11 cellular contexts compared by ENCODE assay signal in the genomic region with DNA sequence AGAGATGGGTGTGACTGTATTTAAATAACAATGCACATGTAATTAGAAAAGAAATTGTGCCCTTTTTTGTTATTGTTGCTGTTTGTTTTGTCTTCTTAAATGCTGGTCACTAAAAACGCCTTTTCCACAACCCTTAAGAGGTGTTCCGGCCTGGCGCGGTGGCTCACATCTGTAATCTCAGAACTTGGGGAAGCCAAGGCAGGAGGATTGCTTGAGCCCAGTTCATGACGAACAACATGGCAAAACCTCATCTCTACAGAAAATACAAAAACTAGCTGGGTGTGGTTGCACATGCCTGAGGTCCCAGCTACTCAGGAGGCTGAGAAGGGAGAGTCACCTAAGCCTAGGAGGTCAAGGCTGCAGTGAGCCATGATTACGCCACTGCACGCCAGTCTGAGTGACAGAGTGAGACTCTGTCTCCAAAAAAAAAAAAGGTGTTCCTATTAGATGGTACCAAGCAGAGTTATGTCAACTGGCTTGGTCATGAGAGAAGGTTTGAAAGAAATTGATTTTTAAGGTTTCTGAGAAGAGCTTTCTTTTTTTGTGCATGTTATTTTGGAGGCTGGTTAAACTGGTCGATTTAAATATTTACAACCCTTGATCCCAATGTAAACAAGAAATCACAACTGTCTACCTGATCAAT. TPM values are rescaled to one million over a fixed set of nuclear protein-coding genes. Genes with fewer than 3 reads are reported as not detected.
DNase-seq lines count a peak whose midpoint lies in the region; ATAC-seq, FAIRE-seq and TF ChIP-seq lines count a peak whose summit lies in the region.
"Had no signal": no experiment of that assay in that cellular context is flagged by ENCODE, and none has a peak within 500 bp of the region (broad histone marks: within the 10 kb centered on the region; RNA-seq: fewer than 3 reads in every experiment).

No MANE protein-coding gene starts in this region.

- TF ChIP-seq POLR2A in H1 (IDR thresholded peaks at IDR 0.05; ENCODE audit: control extremely low read depth in 1 of 2, low read depth in 2 of 2, low read length in 2 of 2) = no peak

- H4K91ac ChIP-seq in H1 (replicated peaks; ENCODE audit: insufficient read length, low read length) = no peak overlapping the region

- in situ Hi-C loops in Panc1 (cut with HindIII; ENCODE audit: low pct_unique_long_range_greater_than_20kb, low sequenced_read_pairs) = no loop called here

- no peak overlapping the region; the same call in 1 of the 2 replicates for H2BK20ac ChIP-seq in H1 (ENCODE audit: low read length)

- H3K36me3 ChIP-seq in ES-I3 (ENCODE audit: insufficient read depth, low read length) (no peaks in the 10 kb centered on the region), Panc1 (ENCODE audit: control insufficient read depth, insufficient read depth, low read length) (no peaks in the 10 kb centered on the region), H1 (ENCODE audit: control insufficient read depth in 2 of 4, insufficient read depth in 4 of 4, low read length in 3 of 4) (no peaks in the 10 kb centered on the region), neutrophil (no peaks in the 10 kb centered on the region)

- H2BK15ac ChIP-seq in H1 (ENCODE audit: low read length) = 0 out of 2 replicates have a peak overlapping the region, but pooled peaks have one; percentile 31

- H3K79me1 ChIP-seq in H1 (ENCODE audit: low read depth, low read length) = no peaks in the 10 kb centered on the region; the same call in 1 of the 2 replicates

- intact Hi-C loops in Panc1 (cut with micrococcal nuclease; ENCODE audit: unreplicated experiment) = no loop called here

- H4K5ac ChIP-seq in H1 (ENCODE audit: insufficient read length, low read depth, low read length) = no peak overlapping the region

- H3K79me2 ChIP-seq in H1 (ENCODE audit: control insufficient read depth in 1 of 2, insufficient read depth in 2 of 2, low read length in 2 of 2) = peaks cover 0 to 2% of the 10 kb centered on the region in 2 experiments; a peak in 1 of 4 replicates

- H4K20me1 ChIP-seq in H1 (replicated peaks in 1 of 2; ENCODE audit: control insufficient read depth in 1 of 2, insufficient read depth in 2 of 2, low read length in 2 of 2) = no peaks in the 10 kb centered on the region

- H2AK5ac ChIP-seq in H1 (ENCODE audit: low read depth, low read length) = no peak overlapping the region

- DNase-seq in Panc1 (ENCODE audit: low read depth, low spot score) (no peak), H1 (ENCODE audit: low read depth in 1 of 2, low spot score in 2 of 2) (no peak), NK-92 (lab: John Stamatoyannopoulos, UW; ENCODE audit: unreplicated experiment) (no peak)
- DNase-seq in activated CD4-positive, CD25-positive, alpha-beta regulatory T cell treated with anti-CD3 and anti-CD28 coated beads, Interleukin-2, amount 50 U/mL, for 72 hours = no peak
- DNase-seq: effector CD4-positive, alpha-beta T cell; HCEC 1CT; NCI-H1417 treated with DMSO at 0.1 percent for 48 hours had no signal

- H3K9me3 ChIP-seq in ES-I3 (ENCODE audit: control insufficient read depth, insufficient read depth, low read length) (no peaks in the 10 kb centered on the region), Panc1 (ENCODE audit: control insufficient read depth, insufficient read depth, low read depth, low read length) (no peaks in the 10 kb centered on the region), H1 (ENCODE audit: insufficient read depth in 2 of 2, low read depth in 1 of 2, low read length in 1 of 2) (no peaks in the 10 kb centered on the region), neutrophil (no peaks in the 10 kb centered on the region)

- CTCF ChIA-PET in Panc1 (lab: Charles Lee) (no interaction called here), H1 (lab: Charles Lee; ENCODE audit: partially characterized antibody) (interaction anchor here (0.6 to 1.4 kb wide), 5 partner anchors 15 to 649 kb away, joined by 3 to 4 read pairs (median 3); no protein-coding TSS in a partner anchor)

- peak overlapping the region; percentile 85 for H3K27ac ChIP-seq in Panc1 (ENCODE audit: low read length)
- H3K27ac ChIP-seq in H1 (ENCODE audit: low read depth, low read length) = no peak overlapping the region
- H3K27ac ChIP-seq in neutrophil = peak overlapping the region; percentile 95

- H3K4me1 ChIP-seq in ES-I3 (ENCODE audit: insufficient read depth, low read length) (peaks cover 45% of the 10 kb centered on the region), Panc1 (ENCODE audit: control insufficient read depth, insufficient read depth, low read length) (peaks cover 33% of the 10 kb centered on the region), H1 (replicated peaks in 1 of 4; ENCODE audit: control insufficient read depth in 3 of 4, insufficient read depth in 4 of 4, low read length in 3 of 4) (peaks cover 8 to 23% (median 12%) of the 10 kb centered on the region in 4 experiments), neutrophil (ENCODE audit: control insufficient read depth in 1 of 2, insufficient read depth in 1 of 2, low read depth in 1 of 2, low read length in 1 of 2) (peaks cover 38 to 49% of the 10 kb centered on the region in 2 experiments)

- H3K4me3 ChIP-seq in Panc1 (ENCODE audit: low read depth in 2 of 2, low read length in 2 of 2) (peak overlapping the region in 1 of 2 experiments; percentile 95; a peak in 2 of 4 replicates), H1 (ENCODE audit: extremely low read depth in 1 of 4, insufficient read depth in 2 of 4, low read depth in 3 of 4, low read length in 4 of 4) (peak overlapping the region in 1 of 4 experiments; percentile 7; a peak in 1 of 8 replicates), neutrophil (ENCODE audit: low read depth in 1 of 2, low read length in 1 of 2) (no peak overlapping the region)

- TF ChIP-seq RAD21 in H1 (IDR thresholded peaks at IDR 0.05 in 1 of 2, conservative IDR thresholded peaks at IDR 0.05 in 1 of 2; ENCODE audit: low read depth in 2 of 2, low read length in 2 of 2) = no peak

- H3K9ac ChIP-seq in ES-I3 (ENCODE audit: low read depth, low read length) (peak overlapping the region; percentile 6; the same call in 1 of the 2 replicates), H1 (replicated peaks in 1 of 4; ENCODE audit: extremely low read depth in 1 of 4, low read depth in 3 of 4, low read length in 3 of 4) (no peak overlapping the region)

- no peak overlapping the region for H3K4ac ChIP-seq in H1 (replicated peaks; ENCODE audit: insufficient read length, low read depth, low read length)

- H3K23me2 ChIP-seq in H1 (ENCODE audit: low read depth, low read length) = peaks cover 12% of the 10 kb centered on the region; the same call in 1 of the 2 replicates

- H2BK12ac ChIP-seq in H1 (ENCODE audit: low read depth, low read length) = peak overlapping the region; percentile 75; the same call in 1 of the 2 replicates

- no peaks in the 10 kb centered on the region for H3K27me3 ChIP-seq in Panc1 (ENCODE audit: control insufficient read depth, insufficient read depth, low read length)
- no peaks in the 10 kb centered on the region for H3K27me3 ChIP-seq in H1 (replicated peaks in 1 of 4; ENCODE audit: control insufficient read depth in 3 of 4, extremely low read depth in 1 of 4, insufficient read depth in 3 of 4, low read length in 3 of 4)
- no peaks in the 10 kb centered on the region for H3K27me3 ChIP-seq in neutrophil

- no peak overlapping the region for H3K14ac ChIP-seq in H1 (ENCODE audit: insufficient read length)

- TF ChIP-seq EP300 in H1 (IDR thresholded peaks at IDR 0.05; ENCODE audit: borderline replicate concordance in 1 of 2, low read depth in 2 of 2, low read length in 2 of 2) = no peak

- 87% methylated on average over 8 of the region's 8 CpGs; no CpG with 5 or more reads in 1 of the 2 experiments for WGBS in H1 (ENCODE audit: extremely low coverage in 1 of 2, insufficient coverage in 1 of 2, insufficient read length in 1 of 2, insufficient replicate concordance in 2 of 2, low coverage in 1 of 2, low lambda C conversion rate in 2 of 2, missing lambda C conversion rate in 1 of 2), 2 experiments

- FAIRE-seq in H1 (lab: Jason Lieb, UNC) = no peak

- peak overlapping the region; percentile 3 to 38; a peak in 2 of 4 replicates for H3K4me2 ChIP-seq in H1 (ENCODE audit: insufficient read depth in 1 of 2, low read depth in 2 of 2, low read length in 2 of 2)

- H3K56ac ChIP-seq in H1 (replicated peaks; ENCODE audit: insufficient read length, low read depth, low read length) = no peak overlapping the region

- H4K8ac ChIP-seq in H1 (ENCODE audit: extremely low read depth, insufficient read depth, low read length) = no peak overlapping the region

- H2BK5ac ChIP-seq in H1 (ENCODE audit: low read depth, low read length) = no peak overlapping the region

- no peak overlapping the region for H3K18ac ChIP-seq in H1 (ENCODE audit: extremely low read depth, low read length)

- POLR2A ChIA-PET in Panc1 (lab: Charles Lee) (interaction anchor here (0.6 to 0.7 kb wide), 4 partner anchors 11 to 108 kb away, joined by 3 to 9 read pairs (median 4); no protein-coding TSS in a partner anchor), H1 (lab: Charles Lee; ENCODE audit: partially characterized antibody) (interaction anchor here (0.9 to 1.6 kb wide), 6 partner anchors 9 to 87 kb away, joined by 3 to 7 read pairs (median 3); a partner anchor contains a TSS)

- no peak overlapping the region for H2BK120ac ChIP-seq in H1 (replicated peaks; ENCODE audit: low read depth, low read length)

- BruUV-seq in Panc1 (replicated peaks; lab: Mats Ljungman, UMichigan) = TSS peak; percentile 70

- TF ChIP-seq CTCF in Panc1 (IDR thresholded peaks at IDR 0.05) = no peak
- no peak for TF ChIP-seq CTCF in H1 (IDR thresholded peaks at IDR 0.05; ENCODE audit: control extremely low read depth in 1 of 3, insufficient read depth in 1 of 3, low read depth in 1 of 3, low read length in 3 of 3)
- TF ChIP-seq CTCF in neutrophil (IDR thresholded peaks at IDR 0.05) = no peak

- ATAC-seq in Panc1 (no peak), HG03442 (IDR thresholded peaks at IDR 0.05; ENCODE audit: unreplicated experiment) (no peak), HG03175 (IDR thresholded peaks at IDR 0.05; ENCODE audit: unreplicated experiment) (no peak)

- H3K23ac ChIP-seq in H1 (ENCODE audit: insufficient read length) = no peak overlapping the region

- no peak overlapping the region for H2AFZ ChIP-seq in H1 (ENCODE audit: low read length)

RNA-seq across cellular contexts. Expression of a gene that starts 23.5 kb away (rescaled TPM):
- 38.4 TPM for total RNA-seq in Panc1 (2021; ENCODE audit: unreplicated experiment)
- polyA plus RNA-seq in Panc1 (2012; ENCODE audit: insufficient read length) = 19.4 TPM
- 20.0 and 24.5 TPM in 2 replicates for total RNA-seq in H1 (2021; fragmentation: NEBNext Ultra II Directional; extraction: Animal tissue kit (Norgen Biotek cat#: 25700))
- polyA plus RNA-seq in H1 (2011; rRNA removed) = 14.0 and 14.2 TPM in 2 replicates
- polyA plus RNA-seq in H1 (2011; cell fraction: cytosol; rRNA removed) = 15.8 TPM
- 12.2 TPM for polyA plus RNA-seq in H1 (2011; cell fraction: nucleus; rRNA removed)
- 11.0 to 22.6 TPM (median 16.2 TPM) in 4 replicates for polyA plus RNA-seq in H1 (2012, experiment 1 of 2)
- polyA plus RNA-seq in H1 (2012, experiment 2 of 2) = 5.9 TPM
- 9.1 TPM for polyA plus RNA-seq in H1 (2013, experiment 1 of 2)
- 10.2 TPM for polyA plus RNA-seq in H1 (2013, experiment 2 of 2)
- polyA minus RNA-seq in H1 (2011; rRNA and poly(A)+ RNA removed) = 55.6 and 57.5 TPM in 2 replicates
- 25.6 TPM for polyA minus RNA-seq in H1 (2011; cell fraction: cytosol; rRNA and poly(A)+ RNA removed)
- 11.8 TPM for polyA minus RNA-seq in H1 (2011; cell fraction: nucleus; rRNA and poly(A)+ RNA removed)

RNA-seq across cellular contexts. Expression of a gene that starts 32.6 kb away (rescaled TPM):
- 25.9 TPM for total RNA-seq in Panc1 (2021; ENCODE audit: unreplicated experiment)
- 14.1 TPM for polyA plus RNA-seq in Panc1 (2012; ENCODE audit: insufficient read length)
- 12.9 and 13.7 TPM in 2 replicates for total RNA-seq in H1 (2021; fragmentation: NEBNext Ultra II Directional; extraction: Animal tissue kit (Norgen Biotek cat#: 25700))
- polyA plus RNA-seq in H1 (2011; rRNA removed) = 9.2 and 10.2 TPM in 2 replicates
- polyA plus RNA-seq in H1 (2011; cell fraction: cytosol; rRNA removed) = 10.3 TPM
- 15.0 TPM for polyA plus RNA-seq in H1 (2011; cell fraction: nucleus; rRNA removed)
- 9.7 to 13.1 TPM (median 11.8 TPM) in 4 replicates for polyA plus RNA-seq in H1 (2012, experiment 1 of 2)
- polyA plus RNA-seq in H1 (2012, experiment 2 of 2) = 8.7 TPM
- polyA plus RNA-seq in H1 (2013, experiment 1 of 2) = 6.7 TPM
- 6.4 TPM for polyA plus RNA-seq in H1 (2013, experiment 2 of 2)
- 15.8 and 17.3 TPM in 2 replicates for polyA minus RNA-seq in H1 (2011; rRNA and poly(A)+ RNA removed)
- polyA minus RNA-seq in H1 (2011; cell fraction: cytosol; rRNA and poly(A)+ RNA removed) = 6.9 TPM
- 18.8 TPM for polyA minus RNA-seq in H1 (2011; cell fraction: nucleus; rRNA and poly(A)+ RNA removed)

RNA-seq across cellular contexts. Expression of a gene that starts 34.4 kb away (rescaled TPM):
- not detected for total RNA-seq in Panc1 (2021; ENCODE audit: unreplicated experiment)
- polyA plus RNA-seq in Panc1 (2012; ENCODE audit: insufficient read length) = not detected
- total RNA-seq in H1 (2021; fragmentation: NEBNext Ultra II Directional; extraction: Animal tissue kit (Norgen Biotek cat#: 25700)) = not detected in 2 replicates
- polyA plus RNA-seq in H1 (2011; rRNA removed) = not detected in 2 replicates
- polyA plus RNA-seq in H1 (2011; cell fraction: cytosol; rRNA removed) = not detected
- polyA plus RNA-seq in H1 (2011; cell fraction: nucleus; rRNA removed) = not detected
- 0.29 TPM in 1 of 4 replicates, not detected in the others for polyA plus RNA-seq in H1 (2012, experiment 1 of 2)
- polyA plus RNA-seq in H1 (2012, experiment 2 of 2) = not detected
- polyA plus RNA-seq in H1 (2013, experiment 1 of 2) = not detected
- polyA plus RNA-seq in H1 (2013, experiment 2 of 2) = not detected
- polyA minus RNA-seq in H1 (2011; rRNA and poly(A)+ RNA removed) = not detected in 2 replicates
- not detected for polyA minus RNA-seq in H1 (2011; cell fraction: cytosol; rRNA and poly(A)+ RNA removed)
- not detected for polyA minus RNA-seq in H1 (2011; cell fraction: nucleus; rRNA and poly(A)+ RNA removed)

RNA-seq across cellular contexts. Expression of a gene that starts 55.1 kb away (rescaled TPM):
- total RNA-seq in Panc1 (2021; ENCODE audit: unreplicated experiment) = 35.5 TPM
- polyA plus RNA-seq in Panc1 (2012; ENCODE audit: insufficient read length) = 46.4 TPM
- 50.1 and 51.5 TPM in 2 replicates for total RNA-seq in H1 (2021; fragmentation: NEBNext Ultra II Directional; extraction: Animal tissue kit (Norgen Biotek cat#: 25700))
- 50.4 and 67.7 TPM in 2 replicates for polyA plus RNA-seq in H1 (2011; rRNA removed)
- polyA plus RNA-seq in H1 (2011; cell fraction: cytosol; rRNA removed) = 62.4 TPM
- 85.8 TPM for polyA plus RNA-seq in H1 (2011; cell fraction: nucleus; rRNA removed)
- polyA plus RNA-seq in H1 (2012, experiment 1 of 2) = 33.3 to 45.0 TPM (median 40.7 TPM) in 4 replicates
- polyA plus RNA-seq in H1 (2012, experiment 2 of 2) = 46.0 TPM
- 28.5 TPM for polyA plus RNA-seq in H1 (2013, experiment 1 of 2)
- 25.9 TPM for polyA plus RNA-seq in H1 (2013, experiment 2 of 2)
- 58.1 and 72.0 TPM in 2 replicates for polyA minus RNA-seq in H1 (2011; rRNA and poly(A)+ RNA removed)
- 38.5 TPM for polyA minus RNA-seq in H1 (2011; cell fraction: cytosol; rRNA and poly(A)+ RNA removed)
- polyA minus RNA-seq in H1 (2011; cell fraction: nucleus; rRNA and poly(A)+ RNA removed) = 61.1 TPM
